In the genomic region with DNA sequence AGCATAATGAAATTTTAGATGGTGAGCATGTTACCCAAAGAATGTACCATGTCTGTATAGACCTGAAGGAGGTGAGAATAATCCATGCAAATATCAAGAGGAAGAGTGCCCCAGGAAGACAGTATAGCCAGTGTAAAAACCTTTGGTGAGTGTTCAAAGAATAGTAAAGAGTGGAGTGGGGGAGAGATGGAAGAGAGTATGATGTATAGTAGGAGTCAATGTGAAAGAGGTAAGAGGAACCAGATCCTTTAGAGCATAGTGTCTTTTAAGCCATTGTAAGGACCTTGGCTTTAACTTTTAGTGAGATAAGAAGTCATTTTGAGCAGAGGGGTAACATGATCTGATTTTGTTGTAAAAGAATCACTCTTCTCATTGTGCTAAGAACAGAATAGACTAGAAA, we compare ENCODE assay signal across 16 cellular contexts.
A peak's percentile ranks its signal among the peaks of the same experiment; 100 is the strongest.
DNase-seq lines count a peak whose midpoint lies in the region; ATAC-seq, FAIRE-seq and TF ChIP-seq lines count a peak whose summit lies in the region.
"Had no signal": no experiment of that assay in that cellular context is flagged by ENCODE, and none has a peak within 500 bp of the region (broad histone marks: within the 10 kb centered on the region; RNA-seq: fewer than 3 reads in every experiment).

No MANE protein-coding gene starts in this region.

- no peaks in the 10 kb centered on the region for H3K79me2 ChIP-seq in HepG2 (ENCODE audit: insufficient read depth, low read length)
- H3K79me2 ChIP-seq in K562 (ENCODE audit: control insufficient read depth, insufficient read depth, low read length) = no peaks in the 10 kb centered on the region

- no peak overlapping the region for H2AFZ ChIP-seq in HepG2 (ENCODE audit: low read length)
- H2AFZ ChIP-seq in K562 (ENCODE audit: low read depth, low read length) = 0 out of 2 replicates have a peak overlapping the region, but pooled peaks have one; percentile 7
- H2AFZ ChIP-seq: GM23248 had no signal

- in situ Hi-C loops in HepG2 (cut with HindIII; ENCODE audit: extremely low pct_ligation_motif_present, low pct_unique_long_range_greater_than_20kb) = no loop called here
- in situ Hi-C loops in K562 (cut with MboI) = no loop called here

- H3K4me3 ChIP-seq in HepG2 (replicated peaks in 1 of 3; ENCODE audit: insufficient read depth in 1 of 3, low read depth in 2 of 3, low read length in 3 of 3) (no peak overlapping the region), right lobe of liver (no peak overlapping the region), K562 (no peak overlapping the region)
- H3K4me3 ChIP-seq: BLaER1, GM23248 had no signal

- H3K9ac ChIP-seq in HepG2 (ENCODE audit: insufficient read depth, low read depth, low read length) (no peak overlapping the region), K562 (ENCODE audit: insufficient read depth in 1 of 2, low read depth in 2 of 2, low read length in 2 of 2) (no peak overlapping the region)
- H3K9ac ChIP-seq: BLaER1, GM23248 had no signal

- intact Hi-C loops in HepG2 (cut with micrococcal nuclease; ENCODE audit: unreplicated experiment) (no loop called here), right lobe of liver (cut with DNase I) (no loop called here), K562 (cut with micrococcal nuclease) (no loop called here)

- H3K27ac ChIP-seq in HepG2 (ENCODE audit: extremely low read length, insufficient read depth, low read length) (no peak overlapping the region), right lobe of liver (no peak overlapping the region), K562 (ENCODE audit: extremely low read depth, low read depth, low read length) (no peak overlapping the region)
- H3K27ac ChIP-seq: BLaER1, GM23248 had no signal

- no peaks in the 10 kb centered on the region for H3K9me1 ChIP-seq in K562 (ENCODE audit: control insufficient read depth, insufficient read depth, low read length)

- ATAC-seq in HepG2 (no peak), right lobe of liver (no peak), HG02884 (IDR thresholded peaks at IDR 0.05; ENCODE audit: unreplicated experiment) (peak; percentile 68), K562 (no peak)
- ATAC-seq: CD8-positive, alpha-beta T cell had no signal

- POLR2A ChIA-PET in HepG2 (lab: Yijun Ruan, JAX) = no interaction called here
- POLR2A ChIA-PET in K562 (lab: Yijun Ruan, JAX) = no interaction called here

- no peaks in the 10 kb centered on the region for H3K27me3 ChIP-seq in HepG2 (ENCODE audit: control insufficient read depth in 1 of 2, insufficient read depth in 2 of 2, low read length in 2 of 2)
- H3K27me3 ChIP-seq in right lobe of liver = no peaks in the 10 kb centered on the region
- H3K27me3 ChIP-seq in K562 (ENCODE audit: control insufficient read depth in 2 of 2, insufficient read depth in 2 of 2, low read length in 2 of 2) = no peaks in the 10 kb centered on the region
- H3K27me3 ChIP-seq: BLaER1 had no signal

- H3K9me3 ChIP-seq in HepG2 (ENCODE audit: low read length) (no peaks in the 10 kb centered on the region), right lobe of liver (no peaks in the 10 kb centered on the region), K562 (replicated peaks; ENCODE audit: control insufficient read depth, insufficient read depth, low read depth, low read length) (no peaks in the 10 kb centered on the region)
- H3K9me3 ChIP-seq: BLaER1 had no signal

- H3K36me3 ChIP-seq in HepG2 (replicated peaks in 1 of 2; ENCODE audit: control insufficient read depth in 1 of 2, insufficient read depth in 2 of 2, low read length in 2 of 2) (no peaks in the 10 kb centered on the region), right lobe of liver (no peaks in the 10 kb centered on the region), K562 (ENCODE audit: control insufficient read depth, insufficient read depth, low read length) (no peaks in the 10 kb centered on the region)
- H3K36me3 ChIP-seq: BLaER1 had no signal

- no peak for TF ChIP-seq EP300 in HepG2 (IDR thresholded peaks at IDR 0.05; ENCODE audit: low read depth in 2 of 2, low read length in 2 of 2)
- TF ChIP-seq EP300 in HepG2 (CRISPR knock-in tag; IDR thresholded peaks at IDR 0.05; ENCODE audit: borderline replicate concordance) = no peak
- TF ChIP-seq EP300 in K562 (IDR thresholded peaks at IDR 0.05; ENCODE audit: low read length) = no peak

- H4K20me1 ChIP-seq in HepG2 (ENCODE audit: insufficient read depth, low read length) (no peaks in the 10 kb centered on the region), K562 (replicated peaks; ENCODE audit: control insufficient read depth, insufficient read depth, low read length) (no peaks in the 10 kb centered on the region)
- H4K20me1 ChIP-seq: BLaER1 had no signal

- no peak for TF ChIP-seq CTCF in HepG2 (CRISPR knock-in tag; IDR thresholded peaks at IDR 0.05)
- no peak for TF ChIP-seq CTCF in right lobe of liver (IDR thresholded peaks at IDR 0.05)
- no peak for TF ChIP-seq CTCF in K562 (IDR thresholded peaks at IDR 0.05 in 2 of 3, conservative IDR thresholded peaks at IDR 0.05 in 1 of 3; ENCODE audit: insufficient read depth in 2 of 3, low read depth in 1 of 3, low read length in 3 of 3)

- TF ChIP-seq RAD21 in HepG2 (CRISPR knock-in tag; IDR thresholded peaks at IDR 0.05) = no peak
- TF ChIP-seq RAD21 in K562 (CRISPR knock-in tag; conservative IDR thresholded peaks at IDR 0.05 in 1 of 2, IDR thresholded peaks at IDR 0.05 in 1 of 2) = no peak

- DNase-seq in HepG2 (ENCODE audit: low spot score) (no peak), right lobe of liver (no peak), K562 (ENCODE audit: extremely low read depth in 1 of 4, low spot score in 3 of 4) (no peak), cerebellum (ENCODE audit: low spot score) (no peak), inferior parietal cortex (ENCODE audit: extremely low spot score) (no peak), T-helper 1 cell (no peak)
- DNase-seq: 8988T; Calu3; CD8-positive, alpha-beta T cell; DMS79 treated with DMSO at 0.1 percent for 48 hours; GF-D8; GM23248; HCEC 1CT had no signal

- TF ChIP-seq POLR2A in HepG2 (IDR thresholded peaks at IDR 0.05; ENCODE audit: insufficient read depth in 1 of 2, low read depth in 2 of 2, low read length in 2 of 2) = no peak
- TF ChIP-seq POLR2A in right lobe of liver (IDR thresholded peaks at IDR 0.05) = no peak
- no peak for TF ChIP-seq POLR2A in K562 (conservative IDR thresholded peaks at IDR 0.05)

- BruUV-seq in HepG2 (replicated peaks; lab: Mats Ljungman, UMichigan) (no TSS peak), K562 (replicated peaks; lab: Mats Ljungman, UMichigan) (no TSS peak)

- H3K4me1 ChIP-seq in HepG2 (ENCODE audit: insufficient read depth, low read length) = no peaks in the 10 kb centered on the region
- H3K4me1 ChIP-seq in right lobe of liver = no peaks in the 10 kb centered on the region
- H3K4me1 ChIP-seq in K562 (replicated peaks in 1 of 2; ENCODE audit: control insufficient read depth in 2 of 2, insufficient read depth in 2 of 2, low read length in 2 of 2) = peaks cover 0 to 6% of the 10 kb centered on the region in 2 experiments; a peak in 2 of 5 replicates
- H3K4me1 ChIP-seq: BLaER1 had no signal

- CTCF ChIA-PET in HepG2 (lab: Yijun Ruan, JAX; ENCODE audit: low intra/inter-chr PET ratio, low total read pairs) = no interaction called here
- CTCF ChIA-PET in K562 (lab: Yijun Ruan, JAX; ENCODE audit: low intra/inter-chr PET ratio) = no interaction called here

- FAIRE-seq in HepG2 (lab: Jason Lieb, UNC) (no peak), K562 (lab: Jason Lieb, UNC) (no peak)
- FAIRE-seq: H54 had no signal

- no peak overlapping the region for H3K4me2 ChIP-seq in HepG2 (ENCODE audit: low read depth, low read length)
- no peak overlapping the region for H3K4me2 ChIP-seq in K562 (ENCODE audit: insufficient read depth, low read length)
- H3K4me2 ChIP-seq: BLaER1 had no signal

TF ChIP-seq in K562, 482 proteins besides CTCF, POLR2A, EP300 and RAD21 (continues in another document):
- no peak for TF ChIP-seq FOXJ2 (tag; IDR thresholded peaks at IDR 0.05)
- no peak for TF ChIP-seq BDP1 (IDR thresholded peaks at IDR 0.05; ENCODE audit: insufficient read depth, insufficient read length)
- TF ChIP-seq, protein P1, sequence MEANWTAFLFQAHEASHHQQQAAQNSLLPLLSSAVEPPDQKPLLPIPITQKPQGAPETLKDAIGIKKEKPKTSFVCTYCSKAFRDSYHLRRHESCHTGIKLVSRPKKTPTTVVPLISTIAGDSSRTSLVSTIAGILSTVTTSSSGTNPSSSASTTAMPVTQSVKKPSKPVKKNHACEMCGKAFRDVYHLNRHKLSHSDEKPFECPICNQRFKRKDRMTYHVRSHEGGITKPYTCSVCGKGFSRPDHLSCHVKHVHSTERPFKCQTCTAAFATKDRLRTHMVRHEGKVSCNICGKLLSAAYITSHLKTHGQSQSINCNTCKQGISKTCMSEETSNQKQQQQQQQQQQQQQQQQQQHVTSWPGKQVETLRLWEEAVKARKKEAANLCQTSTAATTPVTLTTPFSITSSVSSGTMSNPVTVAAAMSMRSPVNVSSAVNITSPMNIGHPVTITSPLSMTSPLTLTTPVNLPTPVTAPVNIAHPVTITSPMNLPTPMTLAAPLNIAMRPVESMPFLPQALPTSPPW (CRISPR knock-in tag; IDR thresholded peaks at IDR 0.05) = no peak
- TF ChIP-seq, protein P2, sequence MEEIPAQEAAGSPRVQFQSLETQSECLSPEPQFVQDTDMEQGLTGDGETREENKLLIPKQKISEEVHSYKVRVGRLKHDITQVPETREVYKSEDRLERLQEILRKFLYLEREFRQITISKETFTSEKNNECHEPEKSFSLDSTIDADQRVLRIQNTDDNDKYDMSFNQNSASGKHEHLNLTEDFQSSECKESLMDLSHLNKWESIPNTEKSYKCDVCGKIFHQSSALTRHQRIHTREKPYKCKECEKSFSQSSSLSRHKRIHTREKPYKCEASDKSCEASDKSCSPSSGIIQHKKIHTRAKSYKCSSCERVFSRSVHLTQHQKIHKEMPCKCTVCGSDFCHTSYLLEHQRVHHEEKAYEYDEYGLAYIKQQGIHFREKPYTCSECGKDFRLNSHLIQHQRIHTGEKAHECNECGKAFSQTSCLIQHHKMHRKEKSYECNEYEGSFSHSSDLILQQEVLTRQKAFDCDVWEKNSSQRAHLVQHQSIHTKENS (CRISPR knock-in tag; IDR thresholded peaks at IDR 0.05) = no peak
- no peak for TF ChIP-seq CREB3 (tag; conservative IDR thresholded peaks at IDR 0.05; ENCODE audit: low read depth)
- no peak for TF ChIP-seq GATAD2A (IDR thresholded peaks at IDR 0.05)
- no peak for TF ChIP-seq CTBP1 (IDR thresholded peaks at IDR 0.05; ENCODE audit: borderline replicate concordance)
- no peak for TF ChIP-seq ZBTB8A (IDR thresholded peaks at IDR 0.05; ENCODE audit: partially characterized antibody)
